Comparison of ENCODE assay signal across 22 cellular contexts in genomic region chr1:86169625-86170024, GRCh38. TPM values are rescaled to one million over a fixed set of nuclear protein-coding genes. Genes with fewer than 3 reads are reported as not detected.
DNase-seq lines count a peak whose midpoint lies in the region; ATAC-seq and TF ChIP-seq lines count a peak whose summit lies in the region.
"Had no signal": no experiment of that assay in that cellular context is flagged by ENCODE, and none has a peak within 500 bp of the region (broad histone marks: within the 10 kb centered on the region; RNA-seq: fewer than 3 reads in every experiment).

No MANE protein-coding gene starts in this region.

- peaks cover 16% of the 10 kb centered on the region for H3K9me3 Mint-ChIP-seq in progenitor cell of endocrine pancreas (ENCODE audit: low read depth)
- H3K9me3 Mint-ChIP-seq: activated CD4-positive, alpha-beta memory T cell treated with anti-CD3 and anti-CD28 coated beads, Interleukin-2, amount 10 ng/mL, durations not matched to agents 7 days and 5 days had no signal

- H3K4me3 ChIP-seq in HEK293 (ENCODE audit: low read depth, low read length): no peak overlapping the region
- H3K4me3 ChIP-seq in dorsolateral prefrontal cortex: no peak overlapping the region
- H3K4me3 ChIP-seq: prostate gland had no signal

- H3K27ac ChIP-seq in HEK293 (ENCODE audit: extremely low read depth, low read depth, low read length) (no peak overlapping the region), foreskin keratinocyte (no peak overlapping the region), dorsolateral prefrontal cortex (no peak overlapping the region)
- H3K27ac ChIP-seq: prostate gland, WERI-Rb-1 had no signal

- POLR2A ChIA-PET in HEK293 (lab: Yijun Ruan, JAX): no interaction called here

- no peak for DNase-seq in AG09319 (ENCODE audit: extremely low read depth, low read depth)
- peak; percentile 7 for DNase-seq in SW480 (ENCODE audit: low spot score)
- no peak for DNase-seq in foreskin keratinocyte
- DNase-seq in progenitor cell of endocrine pancreas (ENCODE audit: low spot score, unreplicated experiment): no peak
- no peak for DNase-seq in dorsolateral prefrontal cortex
- DNase-seq: activated CD4-positive, alpha-beta memory T cell treated with anti-CD3 and anti-CD28 coated beads, Interleukin-2, amount 10 ng/mL, durations not matched to agents 7 days and 5 days; CD4-positive, CD25-positive, alpha-beta regulatory T cell; glutamatergic neuron; Karpas-422; natural killer cell; NCI-H146; NCI-H69; stimulated activated naive B cell treated with anti-CD40 and anti-IgM and Interleukin-4, amounts not matched to agents 10 μg/mL and 1 μg/mL and 100 μg/mL, for 72 hours; trophoblast cell; WERI-Rb-1 had no signal

- no peak for ATAC-seq in foreskin keratinocyte
- ATAC-seq in HG03521 (IDR thresholded peaks at IDR 0.05; ENCODE audit: unreplicated experiment): no peak
- no peak for ATAC-seq in GM21390 (IDR thresholded peaks at IDR 0.05; ENCODE audit: unreplicated experiment)
- ATAC-seq: natural killer cell; stimulated activated naive B cell treated with anti-CD40 and anti-IgM and Interleukin-4, amounts not matched to agents 10 μg/mL and 1 μg/mL and 100 μg/mL, for 72 hours had no signal

- intact Hi-C loops in dorsolateral prefrontal cortex (cut with DNase I): no loop called here

- TF ChIP-seq CTCF in AG09319 (IDR thresholded peaks at IDR 0.05; ENCODE audit: low read depth, low read length) (peak; percentile 24), HEK293 (tag by site-specific recombination; IDR thresholded peaks at IDR 0.05) (no peak), foreskin keratinocyte (conservative IDR thresholded peaks at IDR 0.05) (peak; percentile 59), progenitor cell of endocrine pancreas (IDR thresholded peaks at IDR 0.05; ENCODE audit: unreplicated experiment) (no peak), dorsolateral prefrontal cortex (IDR thresholded peaks at IDR 0.05 in 54 of 56, conservative IDR thresholded peaks at IDR 0.05 in 2 of 56; ENCODE audit: low read depth in 1 of 56, partially characterized antibody in 56 of 56) (no peak)

- no peaks in the 10 kb centered on the region for H3K4me1 ChIP-seq in HEK293 (ENCODE audit: control insufficient read depth, insufficient read depth, low read length)
- no peaks in the 10 kb centered on the region for H3K4me1 ChIP-seq in foreskin keratinocyte
- H3K4me1 ChIP-seq: prostate gland had no signal

- H3K4me3 Mint-ChIP-seq in progenitor cell of endocrine pancreas (ENCODE audit: low read depth): no peak overlapping the region
- H3K4me3 Mint-ChIP-seq: activated CD4-positive, alpha-beta memory T cell treated with anti-CD3 and anti-CD28 coated beads, Interleukin-2, amount 10 ng/mL, durations not matched to agents 7 days and 5 days; activated T-helper 1 cell treated with anti-CD3 and anti-CD28 coated beads, Interleukin-12 subunit alpha, Interleukin-12 subunit beta, Interleukin-2, Interleukin-4 antibody, amounts not matched to agents 30 ng/mL and 10 ng/mL and 1 ng/mL, durations not matched to agents 14 hours and 24 hours and 36 hours; CD4-positive, CD25-positive, alpha-beta regulatory T cell; natural killer cell; stimulated activated naive B cell treated with anti-CD40 and anti-IgM and Interleukin-4, amounts not matched to agents 10 μg/mL and 1 μg/mL and 100 μg/mL, for 72 hours had no signal

- CTCF ChIA-PET in HEK293 (lab: Yijun Ruan, JAX): interaction anchor here (0.6 kb wide), 1 partner anchor 135 kb away, joined by 3 read pairs; no protein-coding TSS in a partner anchor

- H3K4me1 Mint-ChIP-seq in progenitor cell of endocrine pancreas (ENCODE audit: low read depth): no peaks in the 10 kb centered on the region
- H3K4me1 Mint-ChIP-seq: activated CD4-positive, alpha-beta memory T cell treated with anti-CD3 and anti-CD28 coated beads, Interleukin-2, amount 10 ng/mL, durations not matched to agents 7 days and 5 days; CD4-positive, CD25-positive, alpha-beta regulatory T cell; natural killer cell; stimulated activated naive B cell treated with anti-CD40 and anti-IgM and Interleukin-4, amounts not matched to agents 10 μg/mL and 1 μg/mL and 100 μg/mL, for 72 hours had no signal

- H3K36me3 Mint-ChIP-seq in progenitor cell of endocrine pancreas (ENCODE audit: insufficient read depth): no peaks in the 10 kb centered on the region
- H3K36me3 Mint-ChIP-seq: CD4-positive, CD25-positive, alpha-beta regulatory T cell had no signal

- H3K36me3 ChIP-seq in HEK293 (ENCODE audit: control insufficient read depth in 2 of 2, insufficient read depth in 1 of 2, low read length in 2 of 2): no peaks in the 10 kb centered on the region
- H3K36me3 ChIP-seq: prostate gland, WERI-Rb-1 had no signal

- H3K27ac Mint-ChIP-seq in progenitor cell of endocrine pancreas: no peak overlapping the region
- H3K27ac Mint-ChIP-seq: activated CD4-positive, alpha-beta memory T cell treated with anti-CD3 and anti-CD28 coated beads, Interleukin-2, amount 10 ng/mL, durations not matched to agents 7 days and 5 days; activated T-helper 1 cell treated with anti-CD3 and anti-CD28 coated beads, Interleukin-12 subunit alpha, Interleukin-12 subunit beta, Interleukin-2, Interleukin-4 antibody, amounts not matched to agents 30 ng/mL and 10 ng/mL and 1 ng/mL, durations not matched to agents 14 hours and 24 hours and 36 hours; CD4-positive, CD25-positive, alpha-beta regulatory T cell; natural killer cell; stimulated activated naive B cell treated with anti-CD40 and anti-IgM and Interleukin-4, amounts not matched to agents 10 μg/mL and 1 μg/mL and 100 μg/mL, for 72 hours had no signal

- H3K27me3 ChIP-seq in foreskin keratinocyte: peaks cover 3% of the 10 kb centered on the region
- H3K27me3 ChIP-seq in dorsolateral prefrontal cortex: peaks cover 0 to 3% (median 0%) of the 10 kb centered on the region in 45 donors

- no peaks in the 10 kb centered on the region for H3K9me3 ChIP-seq in HEK293 (ENCODE audit: control insufficient read depth, insufficient read depth, low read depth, low read length)
- H3K9me3 ChIP-seq: prostate gland had no signal

- peaks cover 3% of the 10 kb centered on the region for H3K27me3 Mint-ChIP-seq in progenitor cell of endocrine pancreas
- H3K27me3 Mint-ChIP-seq: activated CD4-positive, alpha-beta memory T cell treated with anti-CD3 and anti-CD28 coated beads, Interleukin-2, amount 10 ng/mL, durations not matched to agents 7 days and 5 days; stimulated activated naive B cell treated with anti-CD40 and anti-IgM and Interleukin-4, amounts not matched to agents 10 μg/mL and 1 μg/mL and 100 μg/mL, for 72 hours had no signal

TF ChIP-seq in HEK293, 187 proteins besides CTCF, POLR2A, EP300 and RAD21:
- peak; percentile 26 for TF ChIP-seq ZNF654 (tag by site-specific recombination; IDR thresholded peaks at IDR 0.05; ENCODE audit: low read depth)
- no peak for TF ChIP-seq SALL2 (tag by site-specific recombination; IDR thresholded peaks at IDR 0.05; ENCODE audit: borderline replicate concordance)
TF ChIP-seq in HEK293: peak in this region for 1.

RNA-seq across cellular contexts. Expression of gene COL24A1, which starts 13.1 kb away (rescaled TPM):
- 0.04 and 0.17 TPM in 2 replicates for total RNA-seq in foreskin keratinocyte
- polyA plus RNA-seq in foreskin keratinocyte: 0.02 and 0.06 TPM in 2 replicates
- total RNA-seq in progenitor cell of endocrine pancreas: 1.1 and 1.3 TPM in 2 replicates
- 10 to 100 TPM in 86 of 120 experiments, 1 to 10 TPM in 34; 3.4 to 40.8 (median 13.1) TPM for total RNA-seq in dorsolateral prefrontal cortex
- total RNA-seq: activated CD4-positive, alpha-beta memory T cell treated with anti-CD3 and anti-CD28 coated beads, Interleukin-2, amount 10 ng/mL, durations not matched to agents 7 days and 5 days; activated T-helper 1 cell treated with anti-CD3 and anti-CD28 coated beads, Interleukin-12 subunit alpha, Interleukin-12 subunit beta, Interleukin-2, Interleukin-4 antibody, amounts not matched to agents 30 ng/mL and 10 ng/mL and 1 ng/mL, durations not matched to agents 14 hours and 24 hours and 36 hours; endothelial cell of umbilical vein; lung microvascular endothelial cell had no signal
- polyA plus RNA-seq: CD4-positive, CD25-positive, alpha-beta regulatory T cell had no signal

Comparison
In these comparisons a context has a peak if more than half of its experiments do, and no peak if none do; other contexts are left out.
1. CTCF ChIP-seq: peak in AG09319 (single experiment) and foreskin keratinocyte (single experiment); none in HEK293 (single experiment), progenitor cell of endocrine pancreas (single experiment) and dorsolateral prefrontal cortex (0 of 56).